In genomic region chr14:38500125-38500524, GRCh38 we compare ENCODE assay signal across 27 cellular contexts.
"Had no signal": no experiment of that assay in that cellular context is flagged by ENCODE, and none has a peak within 500 bp of the region (broad histone marks: within the 10 kb centered on the region; RNA-seq: fewer than 3 reads in every experiment).

No MANE protein-coding gene starts in this region.

- H3K4me1 ChIP-seq: adrenal gland, foreskin keratinocyte, heart right ventricle, left lung, neural progenitor cell, parathyroid adenoma, sigmoid colon, testis, transverse colon had no signal

- H3K9me3 ChIP-seq: adrenal gland, psoas muscle, sigmoid colon, testis, transverse colon had no signal

- H2AFZ ChIP-seq: neural progenitor cell, parathyroid adenoma had no signal

- ATAC-seq: activated CD4-positive, alpha-beta T cell treated with anti-CD3 and anti-CD28 coated beads for 36 hours; activated CD8-positive, alpha-beta memory T cell treated with anti-CD3 and anti-CD28 coated beads, Interleukin-2, amount 10 ng/mL, durations not matched to agents 7 days and 5 days; activated CD8-positive, alpha-beta T cell treated with anti-CD3 and anti-CD28 coated beads, Interleukin-2, amount 10 ng/mL, durations not matched to agents 7 days and 5 days; foreskin keratinocyte; heart right ventricle; left lung; natural killer cell; psoas muscle; stimulated activated naive CD8-positive, alpha-beta T cell treated with anti-CD3 and anti-CD28 coated beads, Interleukin-15, Interleukin-2, amounts not matched to agents 100 U/mL and 50 U/mL, for 24 hours had no signal

- H3K27ac ChIP-seq: adrenal gland, brain microvascular endothelial cell, foreskin keratinocyte, heart right ventricle, left lung, neural progenitor cell, parathyroid adenoma, psoas muscle, sigmoid colon, testis, transverse colon had no signal

- H3K27me3 ChIP-seq: adrenal gland, brain microvascular endothelial cell, foreskin keratinocyte, heart right ventricle, left lung, neural progenitor cell, sigmoid colon, testis, transverse colon had no signal

- DNase-seq: activated CD4-positive, alpha-beta T cell treated with anti-CD3 and anti-CD28 coated beads for 36 hours; activated CD4-positive, CD25-positive, alpha-beta regulatory T cell; activated CD8-positive, alpha-beta memory T cell treated with anti-CD3 and anti-CD28 coated beads, Interleukin-2, amount 10 ng/mL, durations not matched to agents 7 days and 5 days; activated CD8-positive, alpha-beta T cell treated with anti-CD3 and anti-CD28 coated beads, Interleukin-2, amount 10 ng/mL, durations not matched to agents 7 days and 5 days; activated naive CD4-positive, alpha-beta T cell; activated T-cell treated with anti-CD3 and anti-CD28 coated beads, Interleukin-2, amount 50 U/mL, for 48 hours; adrenal gland; brain microvascular endothelial cell; central memory CD4-positive, alpha-beta T cell; effector memory CD4-positive, alpha-beta T cell; foreskin keratinocyte; heart right ventricle; kidney glomerular epithelial cell; left lung; mesendoderm; natural killer cell; occipital lobe; psoas muscle; sigmoid colon; stimulated activated CD4-positive, alpha-beta T cell treated with anti-CD3 and anti-CD28 coated beads, Interleukin-15, amount 100 ng/mL, for 24 hours; stimulated activated CD4-positive, alpha-beta T cell treated with anti-CD3 and anti-CD28 coated beads, Interleukin-2, amount 100 ng/mL, for 24 hours; stimulated activated naive CD8-positive, alpha-beta T cell treated with anti-CD3 and anti-CD28 coated beads, Interleukin-15, Interleukin-2, amounts not matched to agents 100 U/mL and 50 U/mL, for 24 hours; testis; transverse colon had no signal

- H3K36me3 ChIP-seq: adrenal gland, brain microvascular endothelial cell, heart right ventricle, left lung, neural progenitor cell, sigmoid colon, transverse colon had no signal

- H3K79me2 ChIP-seq: parathyroid adenoma had no signal

- H3K9ac ChIP-seq: neural progenitor cell, parathyroid adenoma had no signal

- H3K4me3 ChIP-seq: adrenal gland, heart right ventricle, left lung, lung, neural progenitor cell, psoas muscle, sigmoid colon, testis, transverse colon had no signal

- H3K4me2 ChIP-seq: neural progenitor cell had no signal
